ENCODE assay signal across 12 cellular contexts in genomic region chr20:44083220-44083933, GRCh38.
DNase-seq lines count a peak whose midpoint lies in the region; ATAC-seq and TF ChIP-seq lines count a peak whose summit lies in the region.
"Had no signal": no experiment of that assay in that cellular context is flagged by ENCODE, and none has a peak within 500 bp of the region (broad histone marks: within the 10 kb centered on the region; RNA-seq: fewer than 3 reads in every experiment).

No MANE protein-coding gene starts in this region.

- TF ChIP-seq CTCF in epithelial cell of esophagus (IDR thresholded peaks at IDR 0.05; ENCODE audit: insufficient read depth, low read depth, low read length, missing control alignments): no peak
- no peak for TF ChIP-seq CTCF in parathyroid adenoma (IDR thresholded peaks at IDR 0.05)
- no peak for TF ChIP-seq CTCF in lower lobe of right lung (IDR thresholded peaks at IDR 0.05)

- no peak overlapping the region for H3K4me2 ChIP-seq in parathyroid adenoma (ENCODE audit: low read length)
- H3K4me2 ChIP-seq: smooth muscle cell had no signal

- H3K9me3 ChIP-seq in parathyroid adenoma (ENCODE audit: control insufficient read depth, low read length) (no peaks in the 10 kb centered on the region), lower lobe of right lung (no peaks in the 10 kb centered on the region)

- DNase-seq in EL (peak; percentile 62), NCI-H2196 (lab: John Stamatoyannopoulos, UW; ENCODE audit: unreplicated experiment) (peak; percentile 78), epithelial cell of esophagus (ENCODE audit: low read depth) (peak; percentile 46), lower lobe of right lung (no peak), NOMO-1 treated with DMSO at 0.1 percent for 48 hours (lab: John Stamatoyannopoulos, UW; ENCODE audit: unreplicated experiment) (no peak), DMS53 (lab: John Stamatoyannopoulos, UW) (no peak), CD1c-positive myeloid dendritic cell (ENCODE audit: extremely low spot score) (no peak)
- DNase-seq: activated CD4-positive, alpha-beta T cell treated with anti-CD3 and anti-CD28 coated beads, Interleukin-2, amount 50 U/mL, for 48 hours; NCI-H2171 treated with DMSO at 0.1 percent for 48 hours had no signal

- H2AFZ ChIP-seq in parathyroid adenoma: peak overlapping the region; percentile 94

- intact Hi-C loops in lower lobe of right lung (cut with DNase I): loop anchor here (10.0 kb wide), 1 partner anchor 329 kb away; no protein-coding TSS in a partner anchor

- H3K36me3 ChIP-seq in parathyroid adenoma (ENCODE audit: control insufficient read depth, insufficient read depth, low read length): no peaks in the 10 kb centered on the region
- H3K36me3 ChIP-seq in lower lobe of right lung: no peaks in the 10 kb centered on the region

- peaks cover 11% of the 10 kb centered on the region for H3K4me1 ChIP-seq in parathyroid adenoma
- H3K4me1 ChIP-seq in lower lobe of right lung: peaks cover 6% of the 10 kb centered on the region

- ATAC-seq in lower lobe of right lung: no peak
- ATAC-seq: esophagus mucosa had no signal

- no peak overlapping the region for H3K9ac ChIP-seq in parathyroid adenoma

- no peaks in the 10 kb centered on the region for H3K27me3 ChIP-seq in parathyroid adenoma (ENCODE audit: control insufficient read depth, insufficient read depth, low read length)
- H3K27me3 ChIP-seq in lower lobe of right lung (ENCODE audit: low read depth): no peaks in the 10 kb centered on the region

- no peaks in the 10 kb centered on the region for H3K79me2 ChIP-seq in parathyroid adenoma

- H3K4me3 ChIP-seq in epithelial cell of esophagus (ENCODE audit: low read length) (no peak overlapping the region), parathyroid adenoma (ENCODE audit: low read depth, low read length) (no peak overlapping the region), lower lobe of right lung (no peak overlapping the region)
- H3K4me3 ChIP-seq: smooth muscle cell had no signal

- H3K27ac ChIP-seq in parathyroid adenoma: peak overlapping the region; percentile 62
- H3K27ac ChIP-seq in lower lobe of right lung: no peak overlapping the region

Comparison
In these comparisons a context has a peak if more than half of its experiments do, and no peak if none do; other contexts are left out.
1. DNase-seq: peak in EL (single experiment), NCI-H2196 (single experiment) and epithelial cell of esophagus (single experiment); none in lower lobe of right lung (single experiment), NOMO-1 treated with DMSO at 0.1 percent for 48 hours (single experiment), DMS53 (single experiment) and CD1c-positive myeloid dendritic cell (single experiment).